ENCODE assay signal across 24 cellular contexts in the genomic region with DNA sequence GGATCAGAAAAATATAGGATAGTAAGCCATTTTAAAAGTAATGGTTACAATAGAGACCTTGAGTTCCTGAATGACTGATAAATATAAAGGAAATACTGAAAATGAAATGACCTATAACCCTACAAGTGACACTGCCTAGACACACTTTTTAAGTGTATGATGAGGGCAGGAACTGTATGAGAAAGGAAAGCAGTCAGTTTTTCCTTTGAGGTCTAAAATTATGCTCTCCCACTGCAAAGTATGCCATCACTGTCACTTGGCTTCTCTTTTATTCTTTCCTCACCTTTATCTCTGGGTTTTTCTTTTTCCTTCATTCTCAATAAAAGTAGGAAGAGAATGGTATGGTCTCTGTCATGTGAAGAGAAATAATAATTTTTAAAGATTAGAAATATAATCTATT.
"Had no signal": no experiment of that assay in that cellular context is flagged by ENCODE, and none has a peak within 500 bp of the region (broad histone marks: within the 10 kb centered on the region; RNA-seq: fewer than 3 reads in every experiment).

No MANE protein-coding gene starts in this region.

- H3K9me3 Mint-ChIP-seq: dendritic cell treated with granulocyte-macrophage colony-stimulating factor and Interleukin-4, amounts not matched to agents 40 ng/mL and 50 ng/mL, for 4 days; effector memory CD8-positive, alpha-beta T cell; natural killer cell treated with Interleukin-12 subunit alpha and Interleukin-12 subunit beta and Interleukin-15 and Interleukin-18, amount 100 ng/mL, for 72 hours; neural progenitor cell had no signal

- H3K36me3 Mint-ChIP-seq: natural killer cell treated with Interleukin-12 subunit alpha and Interleukin-12 subunit beta and Interleukin-15 and Interleukin-18, amount 100 ng/mL, for 72 hours had no signal

- H3K27me3 Mint-ChIP-seq: dendritic cell treated with granulocyte-macrophage colony-stimulating factor and Interleukin-4, amounts not matched to agents 40 ng/mL and 50 ng/mL, for 4 days; effector memory CD8-positive, alpha-beta T cell; natural killer cell treated with Interleukin-12 subunit alpha and Interleukin-12 subunit beta and Interleukin-15 and Interleukin-18, amount 100 ng/mL, for 72 hours; progenitor cell of endocrine pancreas had no signal

- H3K4me2 ChIP-seq: hepatocyte, neural progenitor cell had no signal

- FAIRE-seq: kidney, small intestine had no signal

- H3K36me3 ChIP-seq: gastroesophageal sphincter, neural progenitor cell, pancreas, thoracic aorta had no signal

- H3K27me3 ChIP-seq: esophagus squamous epithelium, gastroesophageal sphincter, hepatocyte, neural progenitor cell, pancreas, stomach had no signal

- H3K27ac ChIP-seq: esophagus squamous epithelium, gastroesophageal sphincter, hepatocyte, neural progenitor cell, pancreas, stomach, thoracic aorta had no signal

- H3K9ac ChIP-seq: neural progenitor cell had no signal

- H3K4me1 ChIP-seq: esophagus squamous epithelium, neural progenitor cell had no signal

- H3K27ac Mint-ChIP-seq: dendritic cell treated with granulocyte-macrophage colony-stimulating factor and Interleukin-4, amounts not matched to agents 40 ng/mL and 50 ng/mL, for 4 days; effector memory CD8-positive, alpha-beta T cell; natural killer cell treated with Interleukin-12 subunit alpha and Interleukin-12 subunit beta and Interleukin-15 and Interleukin-18, amount 100 ng/mL, for 72 hours; neural progenitor cell; progenitor cell of endocrine pancreas had no signal

- H3K9me3 ChIP-seq: esophagus squamous epithelium, gastroesophageal sphincter, pancreas, stomach, thoracic aorta had no signal

- H3K4me1 Mint-ChIP-seq: neural progenitor cell had no signal

- H3K4me3 ChIP-seq: esophagus squamous epithelium, gastroesophageal sphincter, hepatocyte, lung, neural progenitor cell, pancreas, stomach, thoracic aorta had no signal

- H3K4me3 Mint-ChIP-seq: dendritic cell treated with granulocyte-macrophage colony-stimulating factor and Interleukin-4, amounts not matched to agents 40 ng/mL and 50 ng/mL, for 4 days; effector memory CD8-positive, alpha-beta T cell; natural killer cell treated with Interleukin-12 subunit alpha and Interleukin-12 subunit beta and Interleukin-15 and Interleukin-18, amount 100 ng/mL, for 72 hours; neural progenitor cell had no signal

- H2AFZ ChIP-seq: hepatocyte, neural progenitor cell had no signal

- DNase-seq: effector memory CD8-positive, alpha-beta T cell; esophagus squamous epithelium; foreskin fibroblast; kidney; left colon; left ventricle myocardium superior; mesenchymal stem cell; midbrain; nucleus accumbens; pancreas; right cardiac atrium; small intestine; stimulated activated CD4-positive, alpha-beta T cell treated with anti-CD3 and anti-CD28 coated beads, Interleukin-12 subunit alpha, Interleukin-12 subunit beta, amount 100 ng/mL, for 4 hours; stomach; substantia nigra; trophoblast cell had no signal

- ATAC-seq: effector memory CD8-positive, alpha-beta T cell; gastroesophageal sphincter; left colon; left ventricle myocardium superior; natural killer cell treated with Interleukin-12 subunit alpha and Interleukin-12 subunit beta and Interleukin-15 and Interleukin-18, amount 100 ng/mL, for 72 hours; pancreas; right cardiac atrium had no signal
